In the genomic region with DNA sequence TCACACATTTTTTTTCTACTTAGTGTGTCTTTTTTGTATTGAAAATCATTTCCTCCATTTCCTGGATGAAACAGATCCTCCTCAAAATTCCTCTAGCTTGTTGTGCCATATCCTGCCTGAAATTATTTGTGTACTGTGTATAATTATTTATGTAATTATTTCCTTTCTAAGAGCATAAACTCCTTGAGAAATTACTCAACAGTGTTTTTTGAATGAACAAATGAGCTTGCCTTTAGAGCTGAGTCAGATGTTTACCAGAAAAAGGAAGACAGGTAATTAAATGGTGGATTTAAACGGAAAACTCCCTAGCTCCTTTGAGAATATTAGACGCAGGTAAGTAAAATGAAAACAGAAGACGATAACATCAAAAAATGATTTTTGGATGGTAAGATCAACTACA, we compare ENCODE assay signal across 19 cellular contexts.
"Had no signal": no experiment of that assay in that cellular context is flagged by ENCODE, and none has a peak within 500 bp of the region (broad histone marks: within the 10 kb centered on the region; RNA-seq: fewer than 3 reads in every experiment).

No MANE protein-coding gene starts in this region.

- H3K36me3 Mint-ChIP-seq: naive B cell; stimulated activated naive B cell treated with anti-CD40 and anti-IgM and Interleukin-4, amounts not matched to agents 10 μg/mL and 1 μg/mL and 100 μg/mL, for 72 hours had no signal

- ATAC-seq: heart left ventricle; left colon; left ventricle myocardium superior; psoas muscle; stimulated activated naive B cell treated with anti-CD40 and anti-IgM and Interleukin-4, amounts not matched to agents 10 μg/mL and 1 μg/mL and 100 μg/mL, for 72 hours had no signal

- DNase-seq: dermis blood vessel endothelial cell; heart left ventricle; hippocampal formation; left colon; left ventricle myocardium superior; mesenchymal stem cell; naive B cell; nephron progenitor cell; psoas muscle; sigmoid colon; stimulated activated CD4-positive, alpha-beta T cell treated with anti-CD3 and anti-CD28 coated beads, Interleukin-2, amount 100 ng/mL, for 24 hours; stimulated activated CD4-positive, alpha-beta T cell treated with anti-CD3 and anti-CD28 coated beads, Interleukin-4, amount 100 ng/mL, for 4 hours; stimulated activated naive B cell treated with anti-CD40 and anti-IgM and Interleukin-4, amounts not matched to agents 10 μg/mL and 1 μg/mL and 100 μg/mL, for 72 hours; stomach; substantia nigra; transverse colon had no signal

- H3K9me3 Mint-ChIP-seq: naive B cell; stimulated activated naive B cell treated with anti-CD40 and anti-IgM and Interleukin-4, amounts not matched to agents 10 μg/mL and 1 μg/mL and 100 μg/mL, for 72 hours had no signal

- H3K27me3 ChIP-seq: heart left ventricle, sigmoid colon, stomach, transverse colon had no signal

- H3K4me1 ChIP-seq: psoas muscle, sigmoid colon, stomach, transverse colon had no signal

- H3K4me3 ChIP-seq: heart left ventricle, lung, psoas muscle, sigmoid colon, skin epidermis, stomach, thoracic aorta, transverse colon had no signal

- H3K4me3 Mint-ChIP-seq: naive B cell; nephron progenitor cell; stimulated activated naive B cell treated with anti-CD40 and anti-IgM and Interleukin-4, amounts not matched to agents 10 μg/mL and 1 μg/mL and 100 μg/mL, for 72 hours had no signal

- H3K9me3 ChIP-seq: heart left ventricle, psoas muscle, sigmoid colon, stomach, thoracic aorta, transverse colon had no signal

- H3K4me1 Mint-ChIP-seq: naive B cell; nephron progenitor cell; stimulated activated naive B cell treated with anti-CD40 and anti-IgM and Interleukin-4, amounts not matched to agents 10 μg/mL and 1 μg/mL and 100 μg/mL, for 72 hours had no signal

- H3K27me3 Mint-ChIP-seq: naive B cell; stimulated activated naive B cell treated with anti-CD40 and anti-IgM and Interleukin-4, amounts not matched to agents 10 μg/mL and 1 μg/mL and 100 μg/mL, for 72 hours had no signal

- H3K36me3 ChIP-seq: heart left ventricle, sigmoid colon, stomach, thoracic aorta, transverse colon had no signal

- H3K27ac Mint-ChIP-seq: naive B cell; nephron progenitor cell; stimulated activated naive B cell treated with anti-CD40 and anti-IgM and Interleukin-4, amounts not matched to agents 10 μg/mL and 1 μg/mL and 100 μg/mL, for 72 hours had no signal

- H3K27ac ChIP-seq: heart left ventricle, psoas muscle, sigmoid colon, skin epidermis, stomach, transverse colon had no signal
